1 cellular context compared by ENCODE assay signal in genomic region chr14:72678360-72678759, GRCh38.
TF ChIP-seq lines count a peak whose summit lies in the region.

No MANE protein-coding gene starts in this region.

TF ChIP-seq in endothelial cell of umbilical vein, 7 proteins besides CTCF, POLR2A, EP300 and RAD21:
- TF ChIP-seq POLR2AphosphoS5 (IDR thresholded peaks at IDR 0.05; ENCODE audit: insufficient read depth, low read depth, low read length): peak; percentile 23
- no peak for TF ChIP-seq EZH2 (IDR thresholded peaks at IDR 0.05; ENCODE audit: borderline replicate concordance, low read depth, low read length, severe bottlenecking)
- no peak for TF ChIP-seq GATA2 (IDR thresholded peaks at IDR 0.05; ENCODE audit: insufficient read depth, insufficient read length, low read depth, low read length)
- TF ChIP-seq JUN (IDR thresholded peaks at IDR 0.05; ENCODE audit: borderline replicate concordance, insufficient read depth, insufficient read length, low read depth): peak; percentile 86
- TF ChIP-seq MYC (IDR thresholded peaks at IDR 0.05; ENCODE audit: low read depth, low read length): no peak
- TF ChIP-seq MAX (IDR thresholded peaks at IDR 0.05; ENCODE audit: insufficient read depth, insufficient read length): no peak
- TF ChIP-seq FOS (IDR thresholded peaks at IDR 0.05; ENCODE audit: borderline replicate concordance, insufficient read depth, low read length): peak; percentile 84
